ENCODE assay signal across 27 cellular contexts in the genomic region with DNA sequence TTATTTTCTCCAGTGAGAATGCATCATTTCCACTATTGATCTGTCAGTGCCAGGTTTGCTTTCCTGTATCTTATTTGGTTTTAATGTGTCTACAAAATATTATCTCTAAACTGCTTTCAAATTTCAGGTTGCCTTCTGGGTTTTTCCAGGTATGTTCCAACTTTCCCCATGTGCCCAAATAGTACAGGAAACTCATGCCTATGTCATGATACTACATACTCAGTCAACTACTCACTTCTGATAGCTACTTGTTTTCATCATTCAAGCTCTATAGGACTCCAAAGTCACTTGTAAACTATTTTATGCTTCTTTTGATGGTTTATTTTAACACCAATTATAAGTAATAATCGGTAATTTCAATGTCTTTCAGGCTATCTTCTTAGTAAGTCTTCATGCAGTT.
"Had no signal": no experiment of that assay in that cellular context is flagged by ENCODE, and none has a peak within 500 bp of the region (broad histone marks: within the 10 kb centered on the region; RNA-seq: fewer than 3 reads in every experiment).

No MANE protein-coding gene starts in this region.

- H3K4me3 Mint-ChIP-seq: activated CD4-positive, alpha-beta memory T cell treated with anti-CD3 and anti-CD28 coated beads, Interleukin-2, amount 10 ng/mL, durations not matched to agents 7 days and 5 days; activated CD4-positive, alpha-beta T cell treated with anti-CD3 and anti-CD28 coated beads for 36 hours; activated naive CD4-positive, alpha-beta T cell treated with anti-CD3 and anti-CD28 coated beads, Interleukin-2, amount 10 ng/mL, durations not matched to agents 7 days and 5 days; activated naive CD8-positive, alpha-beta T cell treated with anti-CD3 and anti-CD28 coated beads for 36 hours; activated T-cell treated with anti-CD3 and anti-CD28 coated beads, Interleukin-2, amount 50 U/mL, for 72 hours had no signal

- H3K4me1 Mint-ChIP-seq: activated CD4-positive, alpha-beta memory T cell treated with anti-CD3 and anti-CD28 coated beads, Interleukin-2, amount 10 ng/mL, durations not matched to agents 7 days and 5 days; activated CD4-positive, alpha-beta T cell treated with anti-CD3 and anti-CD28 coated beads for 36 hours; activated naive CD4-positive, alpha-beta T cell treated with anti-CD3 and anti-CD28 coated beads, Interleukin-2, amount 10 ng/mL, durations not matched to agents 7 days and 5 days; activated naive CD8-positive, alpha-beta T cell treated with anti-CD3 and anti-CD28 coated beads for 36 hours had no signal

- H3K27me3 ChIP-seq: brain microvascular endothelial cell, MG63 had no signal

- H3K36me3 ChIP-seq: brain microvascular endothelial cell, MG63 had no signal

- DNase-seq: activated CD4-positive, alpha-beta memory T cell treated with anti-CD3 and anti-CD28 coated beads, Interleukin-2, amount 10 ng/mL, durations not matched to agents 7 days and 5 days; activated CD4-positive, alpha-beta T cell treated with anti-CD3 and anti-CD28 coated beads for 36 hours; activated CD4-positive, alpha-beta T cell treated with anti-CD3 and anti-CD28 coated beads, Interleukin-2, amount 50 U/mL, for 1 hour; activated CD4-positive, CD25-positive, alpha-beta regulatory T cell; activated gamma-delta T cell treated with Interleukin-2 at 50 U/mL for 16 hours; activated naive CD4-positive, alpha-beta T cell treated with anti-CD3 and anti-CD28 coated beads, Interleukin-2, amount 10 ng/mL, durations not matched to agents 7 days and 5 days; activated naive CD8-positive, alpha-beta T cell treated with anti-CD3 and anti-CD28 coated beads for 36 hours; activated T-cell treated with anti-CD3 and anti-CD28 coated beads for 4 hours; activated T-cell treated with anti-CD3 and anti-CD28 coated beads, Interleukin-2, amount 50 U/mL, for 72 hours; brain microvascular endothelial cell; cerebellar nuclear complex; MG63; MV-4-11; NCI-H1092 treated with DMSO at 0.1 percent for 48 hours; NCI-H1417 treated with DMSO at 0.1 percent for 48 hours; NCI-H1694; NCI-H2029 treated with DMSO at 0.1 percent for 48 hours; NCI-H510A treated with DMSO at 0.1 percent for 48 hours; NCI-H69; NK-92 treated with Interleukin-12 subunit alpha and Interleukin-12 subunit beta, amount 100 ng/mL, for 24 hours; OCI-M1; SHP77 treated with DMSO at 0.1 percent for 48 hours; T-helper 1 cell had no signal

- H3K9me3 Mint-ChIP-seq: activated CD4-positive, alpha-beta memory T cell treated with anti-CD3 and anti-CD28 coated beads, Interleukin-2, amount 10 ng/mL, durations not matched to agents 7 days and 5 days; activated naive CD4-positive, alpha-beta T cell treated with anti-CD3 and anti-CD28 coated beads, Interleukin-2, amount 10 ng/mL, durations not matched to agents 7 days and 5 days; activated naive CD8-positive, alpha-beta T cell treated with anti-CD3 and anti-CD28 coated beads for 36 hours had no signal

- H3K27me3 Mint-ChIP-seq: activated CD4-positive, alpha-beta memory T cell treated with anti-CD3 and anti-CD28 coated beads, Interleukin-2, amount 10 ng/mL, durations not matched to agents 7 days and 5 days; activated CD4-positive, alpha-beta T cell treated with anti-CD3 and anti-CD28 coated beads for 36 hours; activated naive CD4-positive, alpha-beta T cell treated with anti-CD3 and anti-CD28 coated beads, Interleukin-2, amount 10 ng/mL, durations not matched to agents 7 days and 5 days had no signal

- H3K9ac ChIP-seq: KMS-11 had no signal

- H3K27ac Mint-ChIP-seq: activated CD4-positive, alpha-beta memory T cell treated with anti-CD3 and anti-CD28 coated beads, Interleukin-2, amount 10 ng/mL, durations not matched to agents 7 days and 5 days; activated CD4-positive, alpha-beta T cell treated with anti-CD3 and anti-CD28 coated beads for 36 hours; activated naive CD4-positive, alpha-beta T cell treated with anti-CD3 and anti-CD28 coated beads, Interleukin-2, amount 10 ng/mL, durations not matched to agents 7 days and 5 days; activated naive CD8-positive, alpha-beta T cell treated with anti-CD3 and anti-CD28 coated beads for 36 hours; activated T-cell treated with anti-CD3 and anti-CD28 coated beads, Interleukin-2, amount 50 U/mL, for 72 hours; activated T-helper 2 cell treated with anti-CD3 and anti-CD28 coated beads, Interferon-gamma antibody, Interleukin-2, Interleukin-4, amounts not matched to agents 10 μg/mL and 5 μg/mL and 100 μg/mL, durations not matched to agents 14 hours and 24 hours and 36 hours had no signal

- H3K36me3 Mint-ChIP-seq: activated naive CD4-positive, alpha-beta T cell treated with anti-CD3 and anti-CD28 coated beads, Interleukin-2, amount 10 ng/mL, durations not matched to agents 7 days and 5 days; activated naive CD8-positive, alpha-beta T cell treated with anti-CD3 and anti-CD28 coated beads for 36 hours had no signal

- H3K4me3 ChIP-seq: MG63 had no signal

- H3K4me2 ChIP-seq: KMS-11 had no signal

- FAIRE-seq: RCC 7860 had no signal

- ATAC-seq: activated CD4-positive, alpha-beta T cell treated with anti-CD3 and anti-CD28 coated beads for 36 hours; activated T-cell treated with anti-CD3 and anti-CD28 coated beads, Interleukin-2, amount 50 U/mL, for 72 hours had no signal

- H3K27ac ChIP-seq: brain microvascular endothelial cell, KMS-11, VCaP had no signal
